ENCODE assay signal across 33 cellular contexts in the genomic region with DNA sequence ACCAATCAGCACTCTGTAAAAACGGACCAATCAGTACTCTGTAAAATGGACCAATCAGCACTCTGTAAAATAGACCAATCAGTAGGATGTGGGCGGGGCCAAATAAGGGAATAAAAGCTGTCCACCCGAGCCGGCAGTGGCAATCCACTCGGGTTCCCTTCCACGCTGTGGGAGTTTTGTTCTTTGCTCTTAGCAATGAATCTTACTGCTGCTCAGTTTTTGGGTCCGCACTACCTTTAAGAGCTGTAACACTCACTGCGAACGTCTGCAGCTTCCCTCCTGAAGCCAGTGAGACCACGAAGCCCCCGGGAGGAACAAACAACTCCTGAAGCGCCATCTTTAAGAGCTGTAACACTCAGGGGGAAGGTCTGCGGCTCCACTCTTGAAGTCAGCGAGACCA.
"Had no signal": no experiment of that assay in that cellular context is flagged by ENCODE, and none has a peak within 500 bp of the region (broad histone marks: within the 10 kb centered on the region; RNA-seq: fewer than 3 reads in every experiment).

No MANE protein-coding gene starts in this region.

- H3K27ac ChIP-seq: adrenal gland, ascending aorta, body of pancreas, brain microvascular endothelial cell, breast epithelium, cardiac muscle cell had no signal

- H3K36me3 ChIP-seq: adrenal gland, ascending aorta, brain microvascular endothelial cell, breast epithelium, cardiac muscle cell had no signal

- H3K27me3 ChIP-seq: ascending aorta, body of pancreas, brain microvascular endothelial cell, cardiac muscle cell had no signal

- DNase-seq: activated effector memory CD4-positive, alpha-beta T cell treated with anti-CD3 and anti-CD28 coated beads, Interleukin-2, amount 50 U/mL, for 16 hours; activated effector memory CD4-positive, alpha-beta T cell treated with Interleukin-2 at 50 U/mL for 16 hours; activated gamma-delta T cell; activated gamma-delta T cell treated with Interleukin-2 at 50 U/mL for 16 hours; activated naive CD4-positive, alpha-beta T cell; activated naive CD4-positive, alpha-beta T cell treated with anti-CD3 and anti-CD28 coated beads for 36 hours; activated naive CD4-positive, alpha-beta T cell treated with anti-CD3 and anti-CD28 coated beads, Interleukin-2, amount 10 ng/mL, durations not matched to agents 7 days and 5 days; activated naive CD4-positive, alpha-beta T cell treated with anti-CD3 and anti-CD28 coated beads, Interleukin-2, amount 50 U/mL, for 16 hours; activated naive CD4-positive, alpha-beta T cell treated with Interleukin-2 at 50 U/mL for 16 hours; activated naive CD8-positive, alpha-beta T cell treated with anti-CD3 and anti-CD28 coated beads for 36 hours; activated naive CD8-positive, alpha-beta T cell treated with anti-CD3 and anti-CD28 coated beads, Interleukin-2, amount 10 ng/mL, durations not matched to agents 7 days and 5 days; activated naive CD8-positive, alpha-beta T cell treated with anti-CD3 and anti-CD28 coated beads, Interleukin-2, amount 50 U/mL, for 24 hours; activated T-cell treated with anti-CD3 and anti-CD28 coated beads, Interleukin-2, amount 50 U/mL, for 1 hour; activated T-cell treated with anti-CD3 and anti-CD28 coated beads, Interleukin-2, amount 50 U/mL, for 24 hours; activated T-cell treated with anti-CD3 and anti-CD28 coated beads, Interleukin-2, amount 50 U/mL, for 4 hours; activated T-cell treated with anti-CD3 and anti-CD28 coated beads, Interleukin-2, amount 50 U/mL, for 48 hours; activated T-cell treated with anti-CD3 and anti-CD28 coated beads, Interleukin-2, amount 50 U/mL, for 72 hours; adrenal gland; amniotic stem cell; amygdala; anterior cingulate cortex; aorta; body of pancreas; brain microvascular endothelial cell; caudate nucleus; central memory CD4-positive, alpha-beta T cell; cerebellar nuclear complex had no signal

- H3K9me3 ChIP-seq: adrenal gland, ascending aorta, body of pancreas, breast epithelium had no signal

- ATAC-seq: activated naive CD8-positive, alpha-beta T cell treated with anti-CD3 and anti-CD28 coated beads, Interleukin-2, amount 50 U/mL, for 24 hours; activated T-cell treated with anti-CD3 and anti-CD28 coated beads, Interleukin-2, amount 50 U/mL, for 4 hours; activated T-cell treated with anti-CD3 and anti-CD28 coated beads, Interleukin-2, amount 50 U/mL, for 72 hours; activated T-helper 17 cell treated with anti-CD3 and anti-CD28 coated beads, Interleukin-2, amount 50 U/mL, for 72 hours; body of pancreas had no signal

- H3K4me1 ChIP-seq: adrenal gland, ascending aorta, body of pancreas, breast epithelium had no signal

- FAIRE-seq: astrocyte, bronchial epithelial cell had no signal

- H3K4me3 ChIP-seq: adrenal gland, ascending aorta, body of pancreas, breast epithelium, cardiac muscle cell had no signal
